Comparison of ENCODE assay signal across 12 cellular contexts in genomic region chr21:17726047-17726446, GRCh38.
DNase-seq lines count a peak whose midpoint lies in the region; ATAC-seq and TF ChIP-seq lines count a peak whose summit lies in the region.
"Had no signal": no experiment of that assay in that cellular context is flagged by ENCODE, and none has a peak within 500 bp of the region (broad histone marks: within the 10 kb centered on the region; RNA-seq: fewer than 3 reads in every experiment).

No MANE protein-coding gene starts in this region.

- no peak overlapping the region for H3K56ac ChIP-seq in H9 (ENCODE audit: insufficient read length, low read depth, low read length)

- no peak overlapping the region for H4K5ac ChIP-seq in H9 (ENCODE audit: insufficient read length, low read depth, low read length)

- H4K20me1 ChIP-seq in H9 (ENCODE audit: control insufficient read depth, insufficient read depth, insufficient read length) (no peaks in the 10 kb centered on the region), PC-9 (ENCODE audit: insufficient read depth) (no peaks in the 10 kb centered on the region)

- no peaks in the 10 kb centered on the region for H3K36me3 ChIP-seq in PC-9 (ENCODE audit: low read depth)
- H3K36me3 ChIP-seq: gastroesophageal sphincter had no signal

- H3K27ac Mint-ChIP-seq in H9 = no peak overlapping the region
- no peak overlapping the region for H3K27ac Mint-ChIP-seq in stimulated activated effector memory CD8-positive, alpha-beta T cell treated with anti-CD3 and anti-CD28 coated beads, Interleukin-12 subunit alpha, Interleukin-12 subunit beta, amount 100 ng/mL, for 72 hours
- H3K27ac Mint-ChIP-seq: T-helper 17 cell had no signal

- H3K4me2 ChIP-seq in H9 (ENCODE audit: insufficient read depth, insufficient read length, low read length) = no peak overlapping the region
- no peak overlapping the region for H3K4me2 ChIP-seq in PC-9

- H3K27me3 ChIP-seq in H9 (ENCODE audit: insufficient read depth, low read length) (no peaks in the 10 kb centered on the region), PC-9 (ENCODE audit: insufficient read depth, low read depth) (no peaks in the 10 kb centered on the region), foreskin keratinocyte (no peaks in the 10 kb centered on the region)
- H3K27me3 ChIP-seq: body of pancreas, gastroesophageal sphincter had no signal

- no peak overlapping the region for H2BK120ac ChIP-seq in H9 (ENCODE audit: low read depth, low read length, poor library complexity, severe bottlenecking)

- H3K36me3 Mint-ChIP-seq in H9 (ENCODE audit: insufficient read depth in 1 of 3, low read depth in 3 of 3) = peaks cover 0 to 7% (median 7%) of the 10 kb centered on the region in 3 experiments; a peak in 4 of 7 replicates
- no peaks in the 10 kb centered on the region for H3K36me3 Mint-ChIP-seq in stimulated activated effector memory CD8-positive, alpha-beta T cell treated with anti-CD3 and anti-CD28 coated beads, Interleukin-12 subunit alpha, Interleukin-12 subunit beta, amount 100 ng/mL, for 72 hours

- DNase-seq in H9 (no peak), PC-9 (no peak), foreskin keratinocyte (no peak), mesenteric fat pad (ENCODE audit: low spot score) (no peak)
- DNase-seq in stimulated activated effector memory CD8-positive, alpha-beta T cell treated with anti-CD3 and anti-CD28 coated beads, Interleukin-12 subunit alpha, Interleukin-12 subunit beta, amount 100 ng/mL, for 72 hours (ENCODE audit: low spot score in 2 of 2) = no peak
- DNase-seq: T-helper 17 cell had no signal

- H2BK5ac ChIP-seq in H9 (ENCODE audit: insufficient read length, low read length) = no peak overlapping the region

- H3K27ac ChIP-seq in C4-2B (no peak overlapping the region), H9 (ENCODE audit: insufficient read length, low read depth, low read length) (no peak overlapping the region), PC-9 (no peak overlapping the region), foreskin keratinocyte (no peak overlapping the region)
- H3K27ac ChIP-seq: body of pancreas, gastroesophageal sphincter, HL-60 had no signal

- no peak overlapping the region for H3K23ac ChIP-seq in H9 (ENCODE audit: insufficient read length, low read depth, low read length)

- H3K9me3 Mint-ChIP-seq in H9 = peaks cover 11 to 20% of the 10 kb centered on the region in 2 experiments
- no peaks in the 10 kb centered on the region for H3K9me3 Mint-ChIP-seq in stimulated activated effector memory CD8-positive, alpha-beta T cell treated with anti-CD3 and anti-CD28 coated beads, Interleukin-12 subunit alpha, Interleukin-12 subunit beta, amount 100 ng/mL, for 72 hours

- H4K91ac ChIP-seq in H9 (ENCODE audit: insufficient read length, low read depth, low read length) = no peak overlapping the region

- H3K23me2 ChIP-seq in H9 (ENCODE audit: insufficient read length, low read depth, low read length, poor library complexity, severe bottlenecking) = no peaks in the 10 kb centered on the region

- BruUV-seq in PC-9 (replicated peaks; lab: Mats Ljungman, UMichigan) = no TSS peak

- no peak overlapping the region for H2BK12ac ChIP-seq in H9 (ENCODE audit: insufficient read length, low read depth, low read length)

- H3K79me2 ChIP-seq in H9 (ENCODE audit: insufficient read depth, low read length) (no peaks in the 10 kb centered on the region), PC-9 (ENCODE audit: low read depth) (no peaks in the 10 kb centered on the region)

- no peak overlapping the region for H3K4me3 ChIP-seq in PC-9
- H3K4me3 ChIP-seq: body of pancreas, gastroesophageal sphincter had no signal

- no peak overlapping the region for H3K9ac ChIP-seq in H9 (ENCODE audit: extremely low read depth, insufficient read length, low read length)

- no peak overlapping the region for H3K18ac ChIP-seq in H9 (ENCODE audit: insufficient read length, low read depth, low read length)

- no CpG with 5 or more reads among the region's 1 CpG for WGBS in H9 (ENCODE audit: extremely low coverage, insufficient read length, low lambda C conversion rate)

- H2BK20ac ChIP-seq in H9 (ENCODE audit: low read depth, low read length, poor library complexity, severe bottlenecking) = no peak overlapping the region

- ATAC-seq in foreskin keratinocyte (peak; percentile 50), HG03469 (IDR thresholded peaks at IDR 0.05; ENCODE audit: unreplicated experiment) (no peak), GM19455 (IDR thresholded peaks at IDR 0.05; ENCODE audit: unreplicated experiment) (no peak)
- ATAC-seq in stimulated activated effector memory CD8-positive, alpha-beta T cell treated with anti-CD3 and anti-CD28 coated beads, Interleukin-12 subunit alpha, Interleukin-12 subunit beta, amount 100 ng/mL, for 72 hours = no peak
- ATAC-seq: body of pancreas, gastroesophageal sphincter, T-helper 17 cell had no signal

- peak; percentile 39 for TF ChIP-seq CTCF in C4-2B (conservative IDR thresholded peaks at IDR 0.05)
- peak; percentile 52 for TF ChIP-seq CTCF in H9 (conservative IDR thresholded peaks at IDR 0.05)
- peak; percentile 45 for TF ChIP-seq CTCF in PC-9 (conservative IDR thresholded peaks at IDR 0.05)
- peak; percentile 47 for TF ChIP-seq CTCF in foreskin keratinocyte (conservative IDR thresholded peaks at IDR 0.05)

- H3F3A ChIP-seq in PC-9 (ENCODE audit: insufficient read depth, low read depth) = no peaks in the 10 kb centered on the region

- POLR2A ChIA-PET in PC-9 (lab: Charles Lee; ENCODE audit: unreplicated experiment) = no interaction called here

- H3K9me3 ChIP-seq in H9 (ENCODE audit: control insufficient read depth, low read depth, low read length) (no peaks in the 10 kb centered on the region), PC-9 (ENCODE audit: insufficient read depth, low read depth) (no peaks in the 10 kb centered on the region)
- H3K9me3 ChIP-seq: body of pancreas, gastroesophageal sphincter had no signal

- intact Hi-C loops in PC-9 (cut with micrococcal nuclease; ENCODE audit: unreplicated experiment) = no loop called here

- H3K14ac ChIP-seq in H9 (ENCODE audit: insufficient read depth, low read length) = no peak overlapping the region

- H2AK5ac ChIP-seq in H9 (ENCODE audit: insufficient read length, low read length) = no peak overlapping the region

- CTCF ChIA-PET in PC-9 (lab: Charles Lee) = no interaction called here

- no peak overlapping the region for H3K4me3 Mint-ChIP-seq in H9
- no peak overlapping the region for H3K4me3 Mint-ChIP-seq in stimulated activated effector memory CD8-positive, alpha-beta T cell treated with anti-CD3 and anti-CD28 coated beads, Interleukin-12 subunit alpha, Interleukin-12 subunit beta, amount 100 ng/mL, for 72 hours
- H3K4me3 Mint-ChIP-seq: T-helper 17 cell had no signal

- no peak overlapping the region for H3K4ac ChIP-seq in H9 (ENCODE audit: low read depth, low read length)

- H2AFZ ChIP-seq in H9 (ENCODE audit: low read length) (no peak overlapping the region), PC-9 (no peak overlapping the region)

- no peaks in the 10 kb centered on the region for H3K4me1 ChIP-seq in H9 (ENCODE audit: insufficient read depth, low read length)
- 0 out of 2 replicates have a peak, but pooled peaks cover 3% of the 10 kb centered on the region for H3K4me1 ChIP-seq in PC-9 (replicated peaks; ENCODE audit: insufficient read depth)
- peaks cover 10% of the 10 kb centered on the region for H3K4me1 ChIP-seq in foreskin keratinocyte
- H3K4me1 ChIP-seq: body of pancreas, gastroesophageal sphincter had no signal

- peaks cover 1% of the 10 kb centered on the region; the same call in 1 of the 2 replicates for H3K27me3 Mint-ChIP-seq in H9 (ENCODE audit: low read depth)
- H3K27me3 Mint-ChIP-seq: T-helper 17 cell had no signal

- no peak overlapping the region for H2BK15ac ChIP-seq in H9 (ENCODE audit: low read depth, low read length)

- H3K79me1 ChIP-seq in H9 (ENCODE audit: insufficient read depth, low read depth, low read length, poor library complexity, severe bottlenecking) = no peaks in the 10 kb centered on the region

- no peak overlapping the region for H3T11ph ChIP-seq in H9 (ENCODE audit: low read length)

- H3K4me1 Mint-ChIP-seq in H9 = no peaks in the 10 kb centered on the region
- peaks cover 5% of the 10 kb centered on the region for H3K4me1 Mint-ChIP-seq in stimulated activated effector memory CD8-positive, alpha-beta T cell treated with anti-CD3 and anti-CD28 coated beads, Interleukin-12 subunit alpha, Interleukin-12 subunit beta, amount 100 ng/mL, for 72 hours

- no peak overlapping the region for H4K8ac ChIP-seq in H9 (replicated peaks; ENCODE audit: insufficient read length, low read depth, low read length)

- no peaks in the 10 kb centered on the region for H3K9me2 ChIP-seq in PC-9 (ENCODE audit: insufficient read depth)
